In the genomic region with DNA sequence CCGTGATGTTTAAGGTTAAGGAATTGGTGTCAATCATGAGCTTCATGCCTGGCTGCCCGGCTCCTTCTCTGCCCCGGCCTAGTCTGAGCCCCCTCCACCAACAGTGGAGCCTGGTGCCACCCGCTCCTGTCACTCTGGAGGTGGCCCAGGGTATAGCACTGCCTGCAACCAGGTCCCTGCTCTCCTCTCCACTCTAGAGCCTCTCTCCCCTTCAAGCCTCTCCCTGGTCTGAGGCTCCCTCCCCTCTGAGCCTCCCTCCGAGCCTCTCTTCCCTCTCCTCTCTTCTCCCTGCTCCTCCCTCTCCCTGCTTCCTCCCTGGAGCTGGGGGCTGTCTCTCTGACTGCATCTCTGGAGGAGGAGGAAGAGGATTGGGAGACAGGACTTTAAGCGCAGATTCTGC, we compare ENCODE assay signal across 30 cellular contexts. TPM values are rescaled to one million over a fixed set of nuclear protein-coding genes. Genes with fewer than 3 reads are reported as not detected.
DNase-seq lines count a peak whose midpoint lies in the region; ATAC-seq, FAIRE-seq and TF ChIP-seq lines count a peak whose summit lies in the region.
"Had no signal": no experiment of that assay in that cellular context is flagged by ENCODE, and none has a peak within 500 bp of the region (broad histone marks: within the 10 kb centered on the region; RNA-seq: fewer than 3 reads in every experiment).

No MANE protein-coding gene starts in this region.

- no peak overlapping the region for H2AFZ ChIP-seq in PC-3 (ENCODE audit: low read length)
- H2AFZ ChIP-seq: hepatocyte had no signal

- H3K9me2 ChIP-seq in PC-3 (replicated peaks; ENCODE audit: low read length): no peaks in the 10 kb centered on the region

- H3K4me1 ChIP-seq in PC-3 (ENCODE audit: insufficient read depth, low read length): peaks cover 7% of the 10 kb centered on the region

- ATAC-seq in left ventricle myocardium superior (no peak), Right ventricle myocardium superior (ENCODE audit: poor library complexity) (no peak), PC-3 (peak; percentile 56), HG03439 (IDR thresholded peaks at IDR 0.05; ENCODE audit: unreplicated experiment) (no peak)
- ATAC-seq: activated CD8-positive, alpha-beta T cell treated with anti-CD3 and anti-CD28 coated beads, Interleukin-2, amount 10 ng/mL, durations not matched to agents 7 days and 5 days; gastroesophageal sphincter; left colon had no signal

- DNase-seq in left ventricle myocardium superior: peak; percentile 17
- DNase-seq in Right ventricle myocardium superior: no peak
- no peak for DNase-seq in PC-3
- DNase-seq in iPS-NIHi11 (ENCODE audit: low spot score): peak; percentile 29
- no peak for DNase-seq in NCI-H1436 treated with DMSO at 0.1 percent for 48 hours (lab: John Stamatoyannopoulos, UW)
- DNase-seq in T-helper 1 cell: no peak
- DNase-seq in urothelium cell line (ENCODE audit: low spot score): no peak
- DNase-seq: activated CD8-positive, alpha-beta T cell treated with anti-CD3 and anti-CD28 coated beads, Interleukin-2, amount 10 ng/mL, durations not matched to agents 7 days and 5 days; activated naive CD4-positive, alpha-beta T cell treated with anti-CD3 and anti-CD28 coated beads, Interleukin-2, amount 10 ng/mL, durations not matched to agents 7 days and 5 days; CD4-positive, alpha-beta T cell; HFFc6; KBM-7; left colon; mammary epithelial cell; MG63; NCI-H1417; NCI-H2081; NCI-H2227 treated with DMSO at 0.1 percent for 48 hours; NCI-H526 treated with DMSO at 0.1 percent for 48 hours; nephron progenitor cell; NK-92 treated with Interleukin-12 subunit alpha and Interleukin-12 subunit beta, amount 100 ng/mL, for 24 hours; SHP77 treated with DMSO at 0.1 percent for 48 hours; stimulated activated CD4-positive, alpha-beta T cell treated with anti-CD3 and anti-CD28 coated beads, Interleukin-4, amount 100 ng/mL, for 24 hours had no signal

- 0 out of 2 replicates have a peak, but pooled peaks cover 4% of the 10 kb centered on the region for H3K27me3 ChIP-seq in PC-3 (ENCODE audit: low read length)
- H3K27me3 ChIP-seq: hepatocyte, MG63 had no signal

- no peak overlapping the region for H3K27ac ChIP-seq in PC-3 (ENCODE audit: low read length)
- H3K27ac ChIP-seq: gastroesophageal sphincter, hepatocyte, upper lobe of left lung had no signal

- H3K36me3 ChIP-seq in PC-3 (ENCODE audit: low read depth, low read length): no peaks in the 10 kb centered on the region
- H3K36me3 ChIP-seq: gastroesophageal sphincter, MG63, upper lobe of left lung had no signal

- no peaks in the 10 kb centered on the region for H3F3A ChIP-seq in PC-3 (ENCODE audit: low read length, unreplicated experiment)

- no peaks in the 10 kb centered on the region for H3K9me3 ChIP-seq in PC-3 (ENCODE audit: low read length)
- H3K9me3 ChIP-seq: gastroesophageal sphincter, MG63, upper lobe of left lung had no signal

- no peak for TF ChIP-seq CTCF in PC-3 (conservative IDR thresholded peaks at IDR 0.05; ENCODE audit: low read depth, low read length)

- no TSS peak for BruUV-seq in PC-3 (replicated peaks; lab: Mats Ljungman, UMichigan)

- intact Hi-C loops in left ventricle myocardium superior (cut with micrococcal nuclease) (no loop called here), Right ventricle myocardium superior (cut with DNase I) (no loop called here), PC-3 (cut with micrococcal nuclease) (no loop called here)

- H3K4me3 ChIP-seq in PC-3 (ENCODE audit: low read length): no peak overlapping the region
- H3K4me3 ChIP-seq: gastroesophageal sphincter, hepatocyte, MG63, upper lobe of left lung had no signal

- CTCF ChIA-PET in PC-3 (lab: Charles Lee): interaction anchor here (0.6 kb wide), 1 partner anchor 29 kb away, joined by 3 read pairs; no protein-coding TSS in a partner anchor

- H3K9ac ChIP-seq in PC-3 (ENCODE audit: low read length): no peak overlapping the region

- no peaks in the 10 kb centered on the region for H3K79me2 ChIP-seq in PC-3 (ENCODE audit: low read length)
- H3K79me2 ChIP-seq: hepatocyte had no signal

- POLR2A ChIA-PET in PC-3 (lab: Charles Lee; ENCODE audit: unreplicated experiment): no interaction called here

- no peak overlapping the region for H3K4me2 ChIP-seq in PC-3 (ENCODE audit: low read length)
- H3K4me2 ChIP-seq: hepatocyte had no signal

- no peak for FAIRE-seq in urothelium cell line (lab: Jason Lieb, UNC)
- FAIRE-seq: A204.1, D721Med had no signal

- no peaks in the 10 kb centered on the region for H4K20me1 ChIP-seq in PC-3 (ENCODE audit: low read length)

RNA-seq across cellular contexts. Expression of a gene that starts 31.3 kb away (rescaled TPM):
- total RNA-seq in left ventricle myocardium superior (11.1 TPM), Right ventricle myocardium superior (10.2 TPM), PC-3 (2014; rRNA removed) (48.8 and 56.3 TPM in 2 replicates)

RNA-seq across cellular contexts. Expression of a gene that starts 39.6 kb away (rescaled TPM):
- total RNA-seq in left ventricle myocardium superior (21.0 TPM), Right ventricle myocardium superior (17.8 TPM), PC-3 (2014; rRNA removed) (78.9 and 112 TPM in 2 replicates)

RNA-seq across cellular contexts. Expression of a gene that starts 51.8 kb away (rescaled TPM):
- total RNA-seq in left ventricle myocardium superior (2.9 TPM), Right ventricle myocardium superior (2.7 TPM), PC-3 (2014; rRNA removed) (14.3 and 17.7 TPM in 2 replicates)
- total RNA-seq: activated CD8-positive, alpha-beta T cell treated with anti-CD3 and anti-CD28 coated beads, Interleukin-2, amount 10 ng/mL, durations not matched to agents 7 days and 5 days; CD4-positive, alpha-beta T cell had no signal

RNA-seq across cellular contexts. Expression of a gene that starts 56.4 kb away (rescaled TPM):
- total RNA-seq in left ventricle myocardium superior (not detected), Right ventricle myocardium superior (not detected), PC-3 (2014; rRNA removed) (7.8 and 10.6 TPM in 2 replicates)
- total RNA-seq: aorta had no signal

Comparison
In these comparisons a context has a peak if more than half of its experiments do, and no peak if none do; other contexts are left out.
1. DNase-seq: peak in left ventricle myocardium superior (single experiment) and iPS-NIHi11 (single experiment); none in Right ventricle myocardium superior (single experiment), PC-3 (single experiment), NCI-H1436 treated with DMSO at 0.1 percent for 48 hours (single experiment), T-helper 1 cell (0 of 5) and urothelium cell line (single experiment).